Comparison of ENCODE assay signal across 8 cellular contexts in genomic region chr12:121894633-121895032, GRCh38. TPM values are rescaled to one million over a fixed set of nuclear protein-coding genes. Genes with fewer than 3 reads are reported as not detected.
A peak's percentile ranks its signal among the peaks of the same experiment; 100 is the strongest.
DNase-seq lines count a peak whose midpoint lies in the region; ATAC-seq and TF ChIP-seq lines count a peak whose summit lies in the region.

No MANE protein-coding gene starts in this region.

- intact Hi-C loops in testis (cut with DNase I; ENCODE audit: low total_unique reads) = no loop called here

- no peak for TF ChIP-seq POLR2A in testis (IDR thresholded peaks at IDR 0.05)

- H3K4me3 Mint-ChIP-seq in activated naive CD8-positive, alpha-beta T cell = no peak overlapping the region
- H3K4me3 Mint-ChIP-seq in activated naive CD8-positive, alpha-beta T cell treated with anti-CD3 and anti-CD28 coated beads for 36 hours = no peak overlapping the region

- no peaks in the 10 kb centered on the region for H3K27me3 Mint-ChIP-seq in activated naive CD8-positive, alpha-beta T cell
- no peaks in the 10 kb centered on the region for H3K27me3 Mint-ChIP-seq in activated naive CD8-positive, alpha-beta T cell treated with anti-CD3 and anti-CD28 coated beads for 36 hours

- H3K36me3 Mint-ChIP-seq in activated naive CD8-positive, alpha-beta T cell = peaks cover 4% of the 10 kb centered on the region
- H3K36me3 Mint-ChIP-seq in activated naive CD8-positive, alpha-beta T cell treated with anti-CD3 and anti-CD28 coated beads for 36 hours = peaks cover 21% of the 10 kb centered on the region

- TF ChIP-seq CTCF in RWPE2 (IDR thresholded peaks at IDR 0.05; ENCODE audit: poor library complexity, severe bottlenecking) (peak; percentile 31), foreskin fibroblast (IDR thresholded peaks at IDR 0.05; ENCODE audit: low read depth, low read length) (peak; percentile 25), testis (IDR thresholded peaks at IDR 0.05) (peak in 1 of 3 experiments; percentile 22)

- peaks cover 34% of the 10 kb centered on the region for H3K4me1 Mint-ChIP-seq in activated naive CD8-positive, alpha-beta T cell (ENCODE audit: low read depth)
- peaks cover 34% of the 10 kb centered on the region for H3K4me1 Mint-ChIP-seq in activated naive CD8-positive, alpha-beta T cell treated with anti-CD3 and anti-CD28 coated beads for 36 hours

- WGBS in testis, 2 donors = 49 to 78% methylated on average over 7 of the region's 7 CpGs

- peak overlapping the region; percentile 43 for H3K27ac Mint-ChIP-seq in activated naive CD8-positive, alpha-beta T cell
- no peak overlapping the region for H3K27ac Mint-ChIP-seq in activated naive CD8-positive, alpha-beta T cell treated with anti-CD3 and anti-CD28 coated beads for 36 hours

- DNase-seq in activated naive CD8-positive, alpha-beta T cell treated with anti-CD3 and anti-CD28 coated beads for 36 hours = no peak
- no peak for DNase-seq in RWPE2 (ENCODE audit: low spot score)
- peak in 1 of 2 donors; percentile 64 for DNase-seq in foreskin fibroblast
- DNase-seq in testis = peak; percentile 39
- no peak for DNase-seq in inferior parietal cortex (ENCODE audit: extremely low spot score)
- DNase-seq in GM19240 (ENCODE audit: insufficient read length, low spot score) = no peak

- H3K27ac ChIP-seq in RWPE2 (ENCODE audit: poor library complexity, severe bottlenecking) = peak overlapping the region; percentile 26
- no peak overlapping the region for H3K27ac ChIP-seq in testis

- H3K4me1 ChIP-seq in RWPE2 (ENCODE audit: insufficient read depth, poor library complexity, severe bottlenecking) (peaks cover 11% of the 10 kb centered on the region), testis (peaks cover 9% of the 10 kb centered on the region)

- no peak overlapping the region for H3K4me3 ChIP-seq in RWPE2 (ENCODE audit: severe bottlenecking)
- peak overlapping the region in 1 of 2 donors; percentile 4 for H3K4me3 ChIP-seq in foreskin fibroblast (ENCODE audit: low read depth in 1 of 2, low read length in 2 of 2)
- H3K4me3 ChIP-seq in testis = no peak overlapping the region

- H3K36me3 ChIP-seq in RWPE2 (ENCODE audit: low read depth) (peaks cover 67% of the 10 kb centered on the region), testis (ENCODE audit: low read depth, missing control alignments) (no peaks in the 10 kb centered on the region)

- H3K9me3 Mint-ChIP-seq in activated naive CD8-positive, alpha-beta T cell (ENCODE audit: low read depth) = no peaks in the 10 kb centered on the region
- no peaks in the 10 kb centered on the region for H3K9me3 Mint-ChIP-seq in activated naive CD8-positive, alpha-beta T cell treated with anti-CD3 and anti-CD28 coated beads for 36 hours

- ATAC-seq in RWPE2 (ENCODE audit: low read depth) = no peak
- ATAC-seq in HG03097 (IDR thresholded peaks at IDR 0.05; ENCODE audit: low FRiP score, unreplicated experiment) = no peak

- H3K27me3 ChIP-seq in RWPE2 (ENCODE audit: insufficient read depth, poor library complexity, severe bottlenecking) = no peaks in the 10 kb centered on the region
- H3K27me3 ChIP-seq in testis = no peaks in the 10 kb centered on the region

- H3K9me3 ChIP-seq in RWPE2 (ENCODE audit: severe bottlenecking) = no peaks in the 10 kb centered on the region
- H3K9me3 ChIP-seq in testis = no peaks in the 10 kb centered on the region

RNA-seq across cellular contexts. Expression of gene PSMD9, which starts 6.0 kb away (rescaled TPM):
- total RNA-seq in activated naive CD8-positive, alpha-beta T cell treated with anti-CD3 and anti-CD28 coated beads for 36 hours = 10 to 100 TPM; 64.3 to 68.5 TPM
- total RNA-seq in testis = 10 to 100 TPM; 51.3 to 80.9 TPM
- polyA plus RNA-seq in testis (ENCODE audit: insufficient read depth, low read depth, low replicate concordance) = 60.7 TPM

RNA-seq across cellular contexts. Expression of gene CFAP251, which starts 23.8 kb away (rescaled TPM):
- 1 to 10 TPM; 1.3 to 1.8 TPM for total RNA-seq in activated naive CD8-positive, alpha-beta T cell treated with anti-CD3 and anti-CD28 coated beads for 36 hours
- total RNA-seq in testis = 10 to 100 TPM; 29.0 to 41.5 TPM
- polyA plus RNA-seq in testis (ENCODE audit: insufficient read depth, low read depth, low replicate concordance) = 56.1 TPM

RNA-seq across cellular contexts. Expression of gene HPD, which starts 36.0 kb away (rescaled TPM):
- not detected for total RNA-seq in activated naive CD8-positive, alpha-beta T cell treated with anti-CD3 and anti-CD28 coated beads for 36 hours
- 10 to 100 TPM in 1 of 2 donors, 1 to 10 TPM in 1; 5.9 to 10.6 TPM for total RNA-seq in testis
- polyA plus RNA-seq in testis (ENCODE audit: insufficient read depth, low read depth, low replicate concordance) = 11.6 TPM

Comparison
In these comparisons a context has a peak if more than half of its experiments do, and no peak if none do; other contexts are left out.
1. RNA of gene CFAP251, which starts 23.8 kb away (total RNA-seq): 29.0 to 41.5 TPM in testis; 1.3 to 1.8 TPM in activated naive CD8-positive, alpha-beta T cell treated with anti-CD3 and anti-CD28 coated beads for 36 hours; every median in the first group is over 10 times any median in the second.
2. RNA of gene HPD, which starts 36.0 kb away (total RNA-seq): 5.9 to 10.6 TPM in testis; not detected in activated naive CD8-positive, alpha-beta T cell treated with anti-CD3 and anti-CD28 coated beads for 36 hours; every median in the first group is over 4 times any median in the second.